1 cellular context compared by ENCODE assay signal in genomic region chr13:101474419-101474957, GRCh38.
TF ChIP-seq lines count a peak whose summit lies in the region.

No MANE protein-coding gene starts in this region.

TF ChIP-seq in endothelial cell of umbilical vein, 7 proteins besides CTCF, POLR2A, EP300 and RAD21:
- TF ChIP-seq JUN (IDR thresholded peaks at IDR 0.05; ENCODE audit: borderline replicate concordance, insufficient read depth, insufficient read length, low read depth) (no peak), EZH2 (IDR thresholded peaks at IDR 0.05; ENCODE audit: borderline replicate concordance, low read depth, low read length, severe bottlenecking) (no peak), FOS (IDR thresholded peaks at IDR 0.05; ENCODE audit: borderline replicate concordance, insufficient read depth, low read length) (no peak), MAX (IDR thresholded peaks at IDR 0.05; ENCODE audit: insufficient read depth, insufficient read length) (no peak), POLR2AphosphoS5 (IDR thresholded peaks at IDR 0.05; ENCODE audit: insufficient read depth, low read depth, low read length) (no peak), GATA2 (IDR thresholded peaks at IDR 0.05; ENCODE audit: insufficient read depth, insufficient read length, low read depth, low read length) (peak; percentile 55)
